ENCODE assay signal across 23 cellular contexts in the genomic region with DNA sequence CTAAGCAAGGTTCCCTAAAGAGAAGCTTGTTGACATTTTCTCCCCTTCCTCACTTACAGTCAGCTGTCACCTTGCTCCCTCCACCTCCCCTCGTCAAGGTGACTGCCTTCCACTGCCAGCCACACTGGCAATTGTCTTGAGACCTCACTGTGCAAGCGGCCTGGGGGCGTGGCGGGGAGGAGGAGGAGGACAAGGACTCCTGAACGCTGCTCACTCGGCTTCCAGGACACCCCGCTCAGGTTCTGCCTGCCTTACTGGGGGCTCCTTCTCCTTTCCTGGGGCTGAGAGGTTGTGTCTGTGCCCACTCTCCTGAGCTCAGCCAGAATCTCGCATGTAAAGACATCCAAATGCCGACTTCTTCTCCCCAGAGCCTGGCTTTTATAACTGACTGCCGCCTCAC.
A peak's percentile ranks its signal among the peaks of the same experiment; 100 is the strongest.
DNase-seq lines count a peak whose midpoint lies in the region; ATAC-seq, FAIRE-seq and TF ChIP-seq lines count a peak whose summit lies in the region.
"Had no signal": no experiment of that assay in that cellular context is flagged by ENCODE, and none has a peak within 500 bp of the region (broad histone marks: within the 10 kb centered on the region; RNA-seq: fewer than 3 reads in every experiment).

No MANE protein-coding gene starts in this region.

- no peak for DNase-seq in stimulated activated naive CD8-positive, alpha-beta T cell treated with anti-CD3 and anti-CD28 coated beads, Interleukin-15, amount 100 ng/mL, for 72 hours
- DNase-seq in bronchial epithelial cell (ENCODE audit: low read depth) (no peak), neuronal stem cell (ENCODE audit: low spot score) (no peak), upper lobe of left lung (peak; percentile 20 to 50), testis (no peak)
- no peak for DNase-seq in NK-92 treated with Interleukin-12 subunit alpha and Interleukin-12 subunit beta, amount 100 ng/mL, for 24 hours (lab: John Stamatoyannopoulos, UW)
- DNase-seq: DMS79, HFFc6, NCI-H1417, NCI-H187, NCI-H2107, NCI-H226, NCI-H524, NCI-H82, SJCRH30 had no signal

- H3K36me3 ChIP-seq in bronchial epithelial cell (ENCODE audit: control insufficient read depth, insufficient read depth, low read length) = peaks cover 23% of the 10 kb centered on the region
- H3K36me3 ChIP-seq in neuronal stem cell (replicated peaks in 1 of 2; ENCODE audit: control insufficient read depth in 2 of 2, insufficient read depth in 2 of 2, low read length in 2 of 2) = peaks cover 45 to 71% of the 10 kb centered on the region in 2 donors
- peaks cover 28 to 58% (median 54%) of the 10 kb centered on the region in 4 donors for H3K36me3 ChIP-seq in upper lobe of left lung
- H3K36me3 ChIP-seq in testis (ENCODE audit: low read depth, missing control alignments) = peaks cover 3% of the 10 kb centered on the region

- H3K79me1 ChIP-seq in neuronal stem cell (ENCODE audit: low read depth, low read length) = no peaks in the 10 kb centered on the region

- no peaks in the 10 kb centered on the region for H3K4me1 Mint-ChIP-seq in stimulated activated naive CD8-positive, alpha-beta T cell treated with anti-CD3 and anti-CD28 coated beads, Interleukin-15, Interleukin-2, amounts not matched to agents 100 ng/mL and 50 ng/mL, for 24 hours (ENCODE audit: low read depth)
- H3K4me1 Mint-ChIP-seq in stimulated activated naive CD8-positive, alpha-beta T cell treated with anti-CD3 and anti-CD28 coated beads, Interleukin-15, amount 100 ng/mL, for 72 hours = peaks cover under 1% of the 10 kb centered on the region
- no peaks in the 10 kb centered on the region for H3K4me1 Mint-ChIP-seq in activated T-helper 17 cell treated with anti-CD3 and anti-CD28 coated beads, Interleukin-2, amount 50 U/mL, for 72 hours

- H2BK15ac ChIP-seq in neuronal stem cell (ENCODE audit: low read length) = no peak overlapping the region

- no CpG with 5 or more reads among the region's 10 CpGs for WGBS in neuronal stem cell (ENCODE audit: extremely low coverage in 2 of 2, insufficient read length in 2 of 2, insufficient replicate concordance in 1 of 2), 2 donors
- WGBS in upper lobe of left lung, 2 donors = 86 to 94% methylated on average over 10 of the region's 10 CpGs
- WGBS in testis, 2 donors = 81 to 85% methylated on average over 10 of the region's 10 CpGs

- H3K14ac ChIP-seq in neuronal stem cell (ENCODE audit: low read length) = no peak overlapping the region

- peak; percentile 91 for FAIRE-seq in bronchial epithelial cell (lab: Jason Lieb, UNC)
- FAIRE-seq: D721Med, GM12892, H1 had no signal

- H4K91ac ChIP-seq in neuronal stem cell (ENCODE audit: low read depth, low read length, poor library complexity) = no peak overlapping the region

- intact Hi-C loops in testis (cut with DNase I; ENCODE audit: low total_unique reads) = no loop called here

- H3K4me3 Mint-ChIP-seq in stimulated activated naive CD8-positive, alpha-beta T cell treated with anti-CD3 and anti-CD28 coated beads, Interleukin-15, Interleukin-2, amounts not matched to agents 100 ng/mL and 50 ng/mL, for 24 hours = no peak overlapping the region
- no peak overlapping the region for H3K4me3 Mint-ChIP-seq in stimulated activated naive CD8-positive, alpha-beta T cell treated with anti-CD3 and anti-CD28 coated beads, Interleukin-15, amount 100 ng/mL, for 72 hours
- no peak overlapping the region for H3K4me3 Mint-ChIP-seq in activated T-helper 17 cell treated with anti-CD3 and anti-CD28 coated beads, Interleukin-2, amount 50 U/mL, for 72 hours
- H3K4me3 Mint-ChIP-seq: CD8-positive, alpha-beta T cell; HFFc6 had no signal

- H3K27ac ChIP-seq in neuronal stem cell (replicated peaks; ENCODE audit: low read length) (no peak overlapping the region), upper lobe of left lung (peak overlapping the region in 3 of 4 donors; percentile 72 to 78 (median 77)), testis (no peak overlapping the region)
- H3K27ac ChIP-seq: BLaER1, KMS-11, SJCRH30 had no signal

- H3K4me1 ChIP-seq in neuronal stem cell (ENCODE audit: control insufficient read depth in 2 of 2, insufficient read depth in 1 of 2, low read depth in 1 of 2, low read length in 2 of 2) (peaks cover 0 to 5% of the 10 kb centered on the region in 2 donors), upper lobe of left lung (peaks cover 6 to 13% (median 10%) of the 10 kb centered on the region in 4 donors), testis (peaks cover 4% of the 10 kb centered on the region)
- H3K4me1 ChIP-seq: BLaER1, SJCRH30 had no signal

- no peak overlapping the region for H2BK5ac ChIP-seq in neuronal stem cell (ENCODE audit: low read length)

- H3K9ac ChIP-seq in neuronal stem cell (ENCODE audit: low read depth, low read length, poor library complexity) = peak overlapping the region; percentile 45
- H3K9ac ChIP-seq: BLaER1, KMS-11 had no signal

- H3K4ac ChIP-seq in neuronal stem cell (ENCODE audit: low read length) = no peak overlapping the region

- peak overlapping the region; percentile 65 for H3K23ac ChIP-seq in neuronal stem cell (ENCODE audit: low read depth, low read length, poor library complexity)

- H3K9me3 Mint-ChIP-seq in stimulated activated naive CD8-positive, alpha-beta T cell treated with anti-CD3 and anti-CD28 coated beads, Interleukin-15, Interleukin-2, amounts not matched to agents 100 ng/mL and 50 ng/mL, for 24 hours = no peaks in the 10 kb centered on the region
- no peaks in the 10 kb centered on the region for H3K9me3 Mint-ChIP-seq in stimulated activated naive CD8-positive, alpha-beta T cell treated with anti-CD3 and anti-CD28 coated beads, Interleukin-15, amount 100 ng/mL, for 72 hours
- H3K9me3 Mint-ChIP-seq in activated T-helper 17 cell treated with anti-CD3 and anti-CD28 coated beads, Interleukin-2, amount 50 U/mL, for 72 hours = no peaks in the 10 kb centered on the region
- H3K9me3 Mint-ChIP-seq: CD8-positive, alpha-beta T cell; HFFc6 had no signal

- no peak overlapping the region for H2BK120ac ChIP-seq in neuronal stem cell (ENCODE audit: low read depth, low read length)

- H4K8ac ChIP-seq in neuronal stem cell (ENCODE audit: low read depth, low read length) = no peak overlapping the region

- no peak for TF ChIP-seq POLR2A in upper lobe of left lung (IDR thresholded peaks at IDR 0.05)
- no peak for TF ChIP-seq POLR2A in testis (IDR thresholded peaks at IDR 0.05)

- H3K18ac ChIP-seq in neuronal stem cell (ENCODE audit: low read length) = no peak overlapping the region

- TF ChIP-seq EP300 in upper lobe of left lung (IDR thresholded peaks at IDR 0.05) = no peak

- no peaks in the 10 kb centered on the region for H3K27me3 ChIP-seq in bronchial epithelial cell (ENCODE audit: control insufficient read depth, insufficient read depth, low read length)
- H3K27me3 ChIP-seq in neuronal stem cell (ENCODE audit: control insufficient read depth in 3 of 3, insufficient read depth in 3 of 3, low read depth in 1 of 3, low read length in 3 of 3) = no peaks in the 10 kb centered on the region
- H3K27me3 ChIP-seq in upper lobe of left lung = no peaks in the 10 kb centered on the region
- H3K27me3 ChIP-seq in testis = no peaks in the 10 kb centered on the region
- H3K27me3 ChIP-seq: BLaER1, SJCRH30 had no signal

- H2AK5ac ChIP-seq in neuronal stem cell (ENCODE audit: low read depth, low read length) = no peak overlapping the region

- H3K4me3 ChIP-seq in bronchial epithelial cell (ENCODE audit: low read depth, low read length) (no peak overlapping the region), neuronal stem cell (ENCODE audit: low read length in 2 of 2) (no peak overlapping the region), upper lobe of left lung (no peak overlapping the region), testis (no peak overlapping the region)
- H3K4me3 ChIP-seq: BLaER1, SJCRH30 had no signal

- ATAC-seq in stimulated activated naive CD8-positive, alpha-beta T cell treated with anti-CD3 and anti-CD28 coated beads, Interleukin-15, amount 100 ng/mL, for 72 hours = no peak
- no peak for ATAC-seq in upper lobe of left lung (ENCODE audit: low FRiP score in 2 of 2)
- ATAC-seq in activated T-helper 17 cell treated with anti-CD3 and anti-CD28 coated beads, Interleukin-2, amount 50 U/mL, for 72 hours (replicated peaks) = no peak
- ATAC-seq: CD8-positive, alpha-beta T cell had no signal

- no peaks in the 10 kb centered on the region for H3K9me3 ChIP-seq in neuronal stem cell (replicated peaks in 1 of 2; ENCODE audit: control insufficient read depth in 2 of 2, insufficient read depth in 1 of 2, low read depth in 1 of 2, low read length in 2 of 2)
- H3K9me3 ChIP-seq in upper lobe of left lung = no peaks in the 10 kb centered on the region
- H3K9me3 ChIP-seq in testis = no peaks in the 10 kb centered on the region
- H3K9me3 ChIP-seq: BLaER1, SJCRH30 had no signal

- peak overlapping the region; percentile 3 for H3K27ac Mint-ChIP-seq in stimulated activated naive CD8-positive, alpha-beta T cell treated with anti-CD3 and anti-CD28 coated beads, Interleukin-15, Interleukin-2, amounts not matched to agents 100 ng/mL and 50 ng/mL, for 24 hours
- H3K27ac Mint-ChIP-seq in stimulated activated naive CD8-positive, alpha-beta T cell treated with anti-CD3 and anti-CD28 coated beads, Interleukin-15, amount 100 ng/mL, for 72 hours = peak overlapping the region in 1 of 2 donors; percentile 63
- no peak overlapping the region for H3K27ac Mint-ChIP-seq in activated T-helper 17 cell treated with anti-CD3 and anti-CD28 coated beads, Interleukin-2, amount 50 U/mL, for 72 hours
- H3K27ac Mint-ChIP-seq: CD8-positive, alpha-beta T cell; HFFc6 had no signal

- no peaks in the 10 kb centered on the region for H3K27me3 Mint-ChIP-seq in stimulated activated naive CD8-positive, alpha-beta T cell treated with anti-CD3 and anti-CD28 coated beads, Interleukin-15, Interleukin-2, amounts not matched to agents 100 ng/mL and 50 ng/mL, for 24 hours
- H3K27me3 Mint-ChIP-seq in stimulated activated naive CD8-positive, alpha-beta T cell treated with anti-CD3 and anti-CD28 coated beads, Interleukin-15, amount 100 ng/mL, for 72 hours = no peaks in the 10 kb centered on the region
- H3K27me3 Mint-ChIP-seq in activated T-helper 17 cell treated with anti-CD3 and anti-CD28 coated beads, Interleukin-2, amount 50 U/mL, for 72 hours = no peaks in the 10 kb centered on the region

- TF ChIP-seq CTCF in bronchial epithelial cell (IDR thresholded peaks at IDR 0.05; ENCODE audit: insufficient read depth, low read length, severe bottlenecking) (no peak), upper lobe of left lung (IDR thresholded peaks at IDR 0.05) (no peak), testis (IDR thresholded peaks at IDR 0.05) (no peak)

- H3K4me2 ChIP-seq in neuronal stem cell (ENCODE audit: insufficient read depth, low read length, poor library complexity, severe bottlenecking) = no peak overlapping the region
- H3K4me2 ChIP-seq: BLaER1, KMS-11 had no signal

- peaks cover 24% of the 10 kb centered on the region for H3K36me3 Mint-ChIP-seq in stimulated activated naive CD8-positive, alpha-beta T cell treated with anti-CD3 and anti-CD28 coated beads, Interleukin-15, Interleukin-2, amounts not matched to agents 100 ng/mL and 50 ng/mL, for 24 hours (ENCODE audit: low read depth)
- H3K36me3 Mint-ChIP-seq in activated T-helper 17 cell treated with anti-CD3 and anti-CD28 coated beads, Interleukin-2, amount 50 U/mL, for 72 hours (ENCODE audit: low read depth) = peaks cover 11% of the 10 kb centered on the region

- H2AFZ ChIP-seq in neuronal stem cell (ENCODE audit: low read length) = no peak overlapping the region

- H2BK12ac ChIP-seq in neuronal stem cell (ENCODE audit: low read length) = no peak overlapping the region

Comparison
In these comparisons a context has a peak if more than half of its experiments do, and no peak if none do; other contexts are left out.
1. DNase-seq: peak in upper lobe of left lung (2 of 2); none in stimulated activated naive CD8-positive, alpha-beta T cell treated with anti-CD3 and anti-CD28 coated beads, Interleukin-15, amount 100 ng/mL, for 72 hours (0 of 2), bronchial epithelial cell (single experiment), neuronal stem cell (single experiment), testis (single experiment) and NK-92 treated with Interleukin-12 subunit alpha and Interleukin-12 subunit beta, amount 100 ng/mL, for 24 hours (single experiment).
2. H3K27ac ChIP-seq: peak in upper lobe of left lung (3 of 4); none in neuronal stem cell (single experiment) and testis (0 of 2).